Comparison of ENCODE assay signal across 1 cellular context in genomic region chr1:11028018-11028417, GRCh38.
TF ChIP-seq lines count a peak whose summit lies in the region.

No MANE protein-coding gene starts in this region.

TF ChIP-seq in K562, 482 proteins besides CTCF, POLR2A, EP300 and RAD21:
- TF ChIP-seq POLR2H (tag; IDR thresholded peaks at IDR 0.05; ENCODE audit: low read depth) (0 out of 2 replicates have a peak, but pooled peaks have one; percentile 24), ARID3B (CRISPR knock-in tag; IDR thresholded peaks at IDR 0.05; ENCODE audit: borderline replicate concordance) (no peak), ZNF395 (CRISPR knock-in tag; IDR thresholded peaks at IDR 0.05) (no peak), THRB (CRISPR knock-in tag; conservative IDR thresholded peaks at IDR 0.05) (peak; percentile 73; the same call in 1 of the 2 replicates), POLR2B (IDR thresholded peaks at IDR 0.05; ENCODE audit: low read depth, partially characterized antibody) (peak; percentile 52)
TF ChIP-seq in K562: peak in this region for 3.
